8 cellular contexts compared by ENCODE assay signal in genomic region chr17:29178750-29179231, GRCh38. TPM values are rescaled to one million over a fixed set of nuclear protein-coding genes. Genes with fewer than 3 reads are reported as not detected.
A peak's percentile ranks its signal among the peaks of the same experiment; 100 is the strongest.
DNase-seq lines count a peak whose midpoint lies in the region; ATAC-seq and TF ChIP-seq lines count a peak whose summit lies in the region.

No MANE protein-coding gene starts in this region.

- TF ChIP-seq CTCF in left ventricle myocardium inferior (IDR thresholded peaks at IDR 0.05; ENCODE audit: borderline replicate concordance) (no peak), retinal pigment epithelial cell (conservative IDR thresholded peaks at IDR 0.05; ENCODE audit: low read depth, low read length) (no peak), GM10248 (IDR thresholded peaks at IDR 0.05; ENCODE audit: control extremely low read depth, extremely low read depth, low read depth, missing control alignments) (no peak)

- H3K36me3 Mint-ChIP-seq in T-helper 17 cell (ENCODE audit: low read depth) = no peaks in the 10 kb centered on the region

- H3K4me1 ChIP-seq in ES-I3 (ENCODE audit: insufficient read depth, low read length) (peaks cover 24% of the 10 kb centered on the region; the same call in 1 of the 2 replicates), left ventricle myocardium inferior (peaks cover 57% of the 10 kb centered on the region)

- H3K27me3 ChIP-seq in left ventricle myocardium inferior (ENCODE audit: low read depth) = no peaks in the 10 kb centered on the region

- ATAC-seq in T-helper 17 cell = no peak
- no peak for ATAC-seq in HG02642 (IDR thresholded peaks at IDR 0.05; ENCODE audit: poor library complexity, unreplicated experiment)

- DNase-seq in T-helper 17 cell = no peak
- no peak for DNase-seq in left ventricle myocardium inferior
- no peak for DNase-seq in retinal pigment epithelial cell (ENCODE audit: low read depth)
- no peak for DNase-seq in NCI-H1417 (lab: John Stamatoyannopoulos, UW)
- no peak for DNase-seq in 8988T
- DNase-seq in GM10248 (ENCODE audit: extremely low spot score) = no peak

- CTCF ChIA-PET in GM10248 (lab: Yijun Ruan, JAX) = interaction anchor here (1.0 to 11.2 kb wide), 10 partner anchors 8 to 71 kb away, joined by 3 to 201 read pairs (median 18); no protein-coding TSS in a partner anchor

- H3K27ac Mint-ChIP-seq in T-helper 17 cell = peak overlapping the region; percentile 91

- intact Hi-C loops in left ventricle myocardium inferior (cut with micrococcal nuclease) = no loop called here

- H3K27me3 Mint-ChIP-seq in T-helper 17 cell = peaks cover 4% of the 10 kb centered on the region

- peak overlapping the region; percentile 92 for H3K27ac ChIP-seq in left ventricle myocardium inferior (replicated peaks)

- no peaks in the 10 kb centered on the region for H3K9me3 ChIP-seq in ES-I3 (ENCODE audit: control insufficient read depth, insufficient read depth, low read length)
- no peaks in the 10 kb centered on the region for H3K9me3 ChIP-seq in T-helper 17 cell (ENCODE audit: control insufficient read depth, low read length, poor library complexity, severe bottlenecking)
- H3K9me3 ChIP-seq in left ventricle myocardium inferior (replicated peaks) = no peaks in the 10 kb centered on the region

- peaks cover 28% of the 10 kb centered on the region for H3K4me1 Mint-ChIP-seq in T-helper 17 cell

- H3K4me3 Mint-ChIP-seq in T-helper 17 cell = peak overlapping the region; percentile 45

- POLR2A ChIA-PET in GM10248 (lab: Yijun Ruan, JAX) = interaction anchor here (1.3 kb wide), 1 partner anchor 39 kb away, joined by 3 read pairs; no protein-coding TSS in a partner anchor

- H3K9ac ChIP-seq in ES-I3 (ENCODE audit: low read depth, low read length) = peak overlapping the region; percentile 83

- H3K36me3 ChIP-seq in ES-I3 (ENCODE audit: insufficient read depth, low read length) (no peaks in the 10 kb centered on the region), left ventricle myocardium inferior (no peaks in the 10 kb centered on the region)

- H3K4me3 ChIP-seq in left ventricle myocardium inferior (peak overlapping the region; percentile 81), retinal pigment epithelial cell (ENCODE audit: low read length) (peak overlapping the region; percentile 59)

RNA-seq across cellular contexts. Expression of gene MYO18A, which starts 1.4 kb away (rescaled TPM):
- total RNA-seq in T-helper 17 cell (100 to 1,000 TPM; 142 to 153 TPM), left ventricle myocardium inferior (397 TPM)
